Comparison of ENCODE assay signal across 11 cellular contexts in the genomic region with DNA sequence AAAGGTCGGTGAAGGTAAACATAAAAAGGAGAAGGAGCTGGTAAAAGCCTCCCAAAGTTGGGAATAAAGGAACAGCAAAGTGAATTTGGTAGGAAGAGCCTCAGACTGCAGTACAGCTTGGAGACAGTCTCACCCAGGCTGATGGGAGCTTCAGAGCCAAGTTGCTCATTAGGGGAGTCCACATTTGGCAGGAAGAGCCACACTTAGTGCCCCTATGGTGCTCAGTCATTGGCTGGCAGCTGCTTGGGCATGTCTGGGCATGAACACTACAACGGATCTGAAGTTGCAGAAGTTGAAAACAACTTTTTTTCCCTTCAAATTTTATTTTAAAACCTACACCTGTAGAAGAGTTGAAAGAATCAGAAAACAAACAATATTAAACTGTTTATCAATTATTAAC.
A peak's percentile ranks its signal among the peaks of the same experiment; 100 is the strongest.
DNase-seq lines count a peak whose midpoint lies in the region; ATAC-seq, FAIRE-seq and TF ChIP-seq lines count a peak whose summit lies in the region.
"Had no signal": no experiment of that assay in that cellular context is flagged by ENCODE, and none has a peak within 500 bp of the region (broad histone marks: within the 10 kb centered on the region; RNA-seq: fewer than 3 reads in every experiment).

No MANE protein-coding gene starts in this region.

- DNase-seq in endothelial cell of umbilical vein (ENCODE audit: low read depth, low spot score) = no peak
- DNase-seq in COLO668 (lab: John Stamatoyannopoulos, UW; ENCODE audit: unreplicated experiment) = no peak
- DNase-seq in NCI-H128 (lab: John Stamatoyannopoulos, UW; ENCODE audit: unreplicated experiment) = no peak
- DNase-seq in HUDEP-2 (lab: John Stamatoyannopoulos, UW; ENCODE audit: unreplicated experiment in 76 of 76) = no peak
- DNase-seq in NCI-H524 treated with DMSO at 0.1 percent for 48 hours (lab: John Stamatoyannopoulos, UW) = no peak
- DNase-seq: effector CD4-positive, alpha-beta T cell; hippocampal formation; stimulated activated CD4-positive, alpha-beta T cell treated with anti-CD3 and anti-CD28 coated beads, Interleukin-4, amount 100 ng/mL, for 4 hours had no signal

- TF ChIP-seq POLR2A in endothelial cell of umbilical vein (IDR thresholded peaks at IDR 0.05; ENCODE audit: low read depth, low read length) = no peak

- no TSS peak for BruUV-seq in endothelial cell of umbilical vein (replicated peaks; lab: Mats Ljungman, UMichigan)

- TF ChIP-seq CTCF in endothelial cell of umbilical vein (IDR thresholded peaks at IDR 0.05; ENCODE audit: extremely low read depth in 1 of 2, insufficient read depth in 1 of 2, low read depth in 1 of 2, low read length in 2 of 2) = no peak

- H3K4me3 ChIP-seq in BLaER1 treated with 17β-estradiol and CSF1 and Interleukin-3, amounts not matched to agents 10 nM and 100 nM = no peak overlapping the region
- H3K4me3 ChIP-seq in HUES6 (ENCODE audit: low read depth, low read length) (no peak overlapping the region), endothelial cell of umbilical vein (replicated peaks in 1 of 3; ENCODE audit: insufficient read depth in 1 of 3, low read depth in 1 of 3, low read length in 3 of 3) (no peak overlapping the region)

- dilution Hi-C loops in endothelial cell of umbilical vein (cut with MboI; ENCODE audit: extremely low pct_ligation_motif_present, low sequenced_read_pairs) = no loop called here

- no peak for FAIRE-seq in endothelial cell of umbilical vein (lab: Jason Lieb, UNC)

- H4K20me1 ChIP-seq in BLaER1 treated with 17β-estradiol and CSF1 and Interleukin-3, amounts not matched to agents 10 nM and 100 nM = no peaks in the 10 kb centered on the region
- no peaks in the 10 kb centered on the region for H4K20me1 ChIP-seq in endothelial cell of umbilical vein (replicated peaks; ENCODE audit: control insufficient read depth, extremely low read depth, insufficient read depth, low read length)

- CTCF ChIA-PET in endothelial cell of umbilical vein (lab: Charles Lee) = no interaction called here

- H3K27ac ChIP-seq in BLaER1 treated with 17β-estradiol and CSF1 and Interleukin-3, amounts not matched to agents 10 nM and 100 nM = peak overlapping the region in 8 of 11 experiments; percentile 25 to 59 (median 44); a peak in 12 of 22 replicates
- 0 out of 2 replicates have a peak overlapping the region, but pooled peaks have one; percentile 53 for H3K27ac ChIP-seq in HUES6 (ENCODE audit: low read depth, low read length)
- H3K27ac ChIP-seq in endothelial cell of umbilical vein (ENCODE audit: insufficient read depth, low read depth, low read length) = no peak overlapping the region

- peak overlapping the region; percentile 41 for H2AFZ ChIP-seq in endothelial cell of umbilical vein (ENCODE audit: low read depth, low read length)

- no peaks in the 10 kb centered on the region for H3K9me1 ChIP-seq in endothelial cell of umbilical vein (replicated peaks; ENCODE audit: control insufficient read depth, extremely low read depth, insufficient read depth, low read length)

- POLR2A ChIA-PET in endothelial cell of umbilical vein (lab: Charles Lee) = no interaction called here

- no peaks in the 10 kb centered on the region for H3K79me2 ChIP-seq in endothelial cell of umbilical vein (ENCODE audit: control insufficient read depth, insufficient read depth, low read length)

- peaks cover 0 to 21% (median 8%) of the 10 kb centered on the region in 11 experiments; a peak in 8 of 22 replicates for H3K9me3 ChIP-seq in BLaER1 treated with 17β-estradiol and CSF1 and Interleukin-3, amounts not matched to agents 10 nM and 100 nM (replicated peaks in 1 of 11)
- H3K9me3 ChIP-seq in HUES6 (ENCODE audit: control insufficient read depth, insufficient read depth, low read depth, low read length) (peaks cover 11% of the 10 kb centered on the region), endothelial cell of umbilical vein (replicated peaks; ENCODE audit: control insufficient read depth, insufficient read depth, low read length) (no peaks in the 10 kb centered on the region)

- peak overlapping the region in 4 of 11 experiments; percentile 5 to 58 (median 22); a peak in 5 of 22 replicates for H3K4me2 ChIP-seq in BLaER1 treated with 17β-estradiol and CSF1 and Interleukin-3, amounts not matched to agents 10 nM and 100 nM
- no peak overlapping the region for H3K4me2 ChIP-seq in endothelial cell of umbilical vein (ENCODE audit: insufficient read depth, low read length)

- ATAC-seq in GM19463 (IDR thresholded peaks at IDR 0.05; ENCODE audit: unreplicated experiment) = peak; percentile 83

- H3K36me3 ChIP-seq in BLaER1 treated with 17β-estradiol and CSF1 and Interleukin-3, amounts not matched to agents 10 nM and 100 nM = no peaks in the 10 kb centered on the region
- H3K36me3 ChIP-seq in HUES6 (ENCODE audit: control insufficient read depth, insufficient read depth, low read length) (no peaks in the 10 kb centered on the region), endothelial cell of umbilical vein (ENCODE audit: control insufficient read depth in 2 of 2, extremely low read depth in 1 of 2, insufficient read depth in 2 of 2, low read length in 2 of 2) (no peaks in the 10 kb centered on the region)

- H3K4me1 ChIP-seq in BLaER1 treated with 17β-estradiol and CSF1 and Interleukin-3, amounts not matched to agents 10 nM and 100 nM = peaks cover 0 to 24% (median 1%) of the 10 kb centered on the region in 10 experiments; a peak in 9 of 20 replicates
- H3K4me1 ChIP-seq in HUES6 (ENCODE audit: control insufficient read depth, insufficient read depth, low read length) = no peaks in the 10 kb centered on the region
- no peaks in the 10 kb centered on the region for H3K4me1 ChIP-seq in endothelial cell of umbilical vein (ENCODE audit: control insufficient read depth, extremely low read depth, insufficient read depth, low read length)

- H3K9ac ChIP-seq in BLaER1 treated with 17β-estradiol and CSF1 and Interleukin-3, amounts not matched to agents 10 nM and 100 nM = no peak overlapping the region
- no peak overlapping the region for H3K9ac ChIP-seq in HUES6 (ENCODE audit: low read length)
- H3K9ac ChIP-seq in endothelial cell of umbilical vein (replicated peaks; ENCODE audit: extremely low read depth, insufficient read depth, low read length) = no peak overlapping the region

- intact Hi-C loops in endothelial cell of umbilical vein (cut with micrococcal nuclease) = no loop called here

- H3K27me3 ChIP-seq in BLaER1 treated with 17β-estradiol and CSF1 and Interleukin-3, amounts not matched to agents 10 nM and 100 nM = no peaks in the 10 kb centered on the region
- H3K27me3 ChIP-seq in HUES6 (ENCODE audit: control insufficient read depth, insufficient read depth, low read length) (no peaks in the 10 kb centered on the region), endothelial cell of umbilical vein (ENCODE audit: control insufficient read depth in 2 of 2, insufficient read depth in 2 of 2, low read length in 2 of 2) (no peaks in the 10 kb centered on the region)

TF ChIP-seq in endothelial cell of umbilical vein, 7 proteins besides CTCF, POLR2A, EP300 and RAD21:
- TF ChIP-seq JUN (IDR thresholded peaks at IDR 0.05; ENCODE audit: borderline replicate concordance, insufficient read depth, insufficient read length, low read depth) = no peak
- TF ChIP-seq EZH2 (IDR thresholded peaks at IDR 0.05; ENCODE audit: borderline replicate concordance, low read depth, low read length, severe bottlenecking) = no peak
- TF ChIP-seq FOS (IDR thresholded peaks at IDR 0.05; ENCODE audit: borderline replicate concordance, insufficient read depth, low read length) = no peak
- TF ChIP-seq, protein P1, sequence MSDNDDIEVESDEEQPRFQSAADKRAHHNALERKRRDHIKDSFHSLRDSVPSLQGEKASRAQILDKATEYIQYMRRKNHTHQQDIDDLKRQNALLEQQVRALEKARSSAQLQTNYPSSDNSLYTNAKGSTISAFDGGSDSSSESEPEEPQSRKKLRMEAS (IDR thresholded peaks at IDR 0.05; ENCODE audit: insufficient read depth, insufficient read length) = no peak
- no peak for TF ChIP-seq POLR2AphosphoS5 (IDR thresholded peaks at IDR 0.05; ENCODE audit: insufficient read depth, low read depth, low read length)
- no peak for TF ChIP-seq GATA2 (IDR thresholded peaks at IDR 0.05; ENCODE audit: insufficient read depth, insufficient read length, low read depth, low read length)
TF ChIP-seq in endothelial cell of umbilical vein: peak in this region for 0.
